Comparison of ENCODE assay signal across 9 cellular contexts in the genomic region with DNA sequence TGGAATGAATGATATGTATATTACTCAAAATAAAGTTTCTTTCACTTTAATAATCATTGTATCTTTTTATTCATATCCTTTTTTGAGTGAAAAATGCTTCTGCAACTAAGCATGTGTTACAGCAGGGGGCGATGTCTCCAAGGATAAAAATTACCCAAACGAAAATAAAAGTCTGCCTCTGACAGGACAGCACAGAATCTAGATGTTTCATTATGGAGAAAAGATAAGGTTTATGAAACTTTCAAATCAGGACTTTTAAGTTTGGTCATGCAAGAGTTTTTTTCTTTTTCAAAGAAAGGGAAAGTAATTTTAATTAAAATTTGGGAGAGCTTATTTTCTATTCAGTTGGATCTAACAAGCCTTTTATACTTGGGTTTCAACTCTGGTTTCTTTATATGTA. TPM values are rescaled to one million over a fixed set of nuclear protein-coding genes. Genes with fewer than 3 reads are reported as not detected.
A peak's percentile ranks its signal among the peaks of the same experiment; 100 is the strongest.
DNase-seq lines count a peak whose midpoint lies in the region; ATAC-seq, FAIRE-seq and TF ChIP-seq lines count a peak whose summit lies in the region.
"Had no signal": no experiment of that assay in that cellular context is flagged by ENCODE, and none has a peak within 500 bp of the region (broad histone marks: within the 10 kb centered on the region; RNA-seq: fewer than 3 reads in every experiment).

No MANE protein-coding gene starts in this region.

- no peak overlapping the region for H2AFZ ChIP-seq in ACC112 (ENCODE audit: low read length, unreplicated experiment)

- H3K4me1 ChIP-seq in ACC112 (ENCODE audit: control insufficient read depth, insufficient read depth, low read length, unreplicated experiment) (peaks cover 23% of the 10 kb centered on the region), Panc1 (ENCODE audit: control insufficient read depth, insufficient read depth, low read length) (peaks cover 22% of the 10 kb centered on the region), thyroid gland (peaks cover 18 to 24% of the 10 kb centered on the region in 2 donors)

- H3K27me3 ChIP-seq in ACC112 (ENCODE audit: insufficient read depth, low read length) (no peaks in the 10 kb centered on the region), Panc1 (ENCODE audit: control insufficient read depth, insufficient read depth, low read length) (no peaks in the 10 kb centered on the region), bronchial epithelial cell (ENCODE audit: control insufficient read depth, insufficient read depth, low read length) (no peaks in the 10 kb centered on the region), thyroid gland (no peaks in the 10 kb centered on the region)

- CTCF ChIA-PET in Panc1 (lab: Charles Lee): interaction anchor here (0.8 to 1.4 kb wide), 3 partner anchors 184 to 333 kb away, joined by 3 to 8 read pairs (median 5); no protein-coding TSS in a partner anchor

- no peaks in the 10 kb centered on the region; the same call in 1 of the 2 replicates for H3K36me3 ChIP-seq in ACC112 (ENCODE audit: insufficient read depth, low read length)
- H3K36me3 ChIP-seq in Panc1 (ENCODE audit: control insufficient read depth, insufficient read depth, low read length): peaks cover 3% of the 10 kb centered on the region; the same call in 1 of the 2 replicates
- H3K36me3 ChIP-seq in bronchial epithelial cell (ENCODE audit: control insufficient read depth, insufficient read depth, low read length): peaks cover 2% of the 10 kb centered on the region
- no peaks in the 10 kb centered on the region for H3K36me3 ChIP-seq in thyroid gland

- in situ Hi-C loops in Panc1 (cut with HindIII; ENCODE audit: low pct_unique_long_range_greater_than_20kb, low sequenced_read_pairs): no loop called here

- TF ChIP-seq CTCF in Panc1 (IDR thresholded peaks at IDR 0.05) (peak; percentile 75; the same call in 1 of the 2 replicates), bronchial epithelial cell (IDR thresholded peaks at IDR 0.05; ENCODE audit: insufficient read depth, low read length, severe bottlenecking) (peak; percentile 34), thyroid gland (IDR thresholded peaks at IDR 0.05) (peak; percentile 50 to 95 (median 80))

- H3K4me3 ChIP-seq in ACC112 (ENCODE audit: low read depth, low read length) (no peak overlapping the region), Panc1 (ENCODE audit: low read depth in 2 of 2, low read length in 2 of 2) (no peak overlapping the region), bronchial epithelial cell (ENCODE audit: low read depth, low read length) (no peak overlapping the region), thyroid gland (replicated peaks in 1 of 3) (no peak overlapping the region)
- H3K4me3 ChIP-seq: skin epidermis had no signal

- POLR2A ChIA-PET in Panc1 (lab: Charles Lee): interaction anchor here (0.6 to 1.3 kb wide), 3 partner anchors 95 to 417 kb away, joined by 3 to 6 read pairs (median 6); no protein-coding TSS in a partner anchor

- H3K27ac ChIP-seq in ACC112 (ENCODE audit: low read depth, low read length): peak overlapping the region; percentile 89
- H3K27ac ChIP-seq in Panc1 (ENCODE audit: low read length): peak overlapping the region; percentile 100
- H3K27ac ChIP-seq in thyroid gland: peak overlapping the region; percentile 37 to 79 (median 64)

- ATAC-seq in HG02973 (IDR thresholded peaks at IDR 0.05; ENCODE audit: unreplicated experiment): peak; percentile 55
- ATAC-seq in Panc1: peak; percentile 56; the same call in 1 of the 2 replicates
- no peak for ATAC-seq in GM19324 (IDR thresholded peaks at IDR 0.05; ENCODE audit: low FRiP score, unreplicated experiment)

- no peak for FAIRE-seq in bronchial epithelial cell (lab: Jason Lieb, UNC)

- intact Hi-C loops in Panc1 (cut with micrococcal nuclease; ENCODE audit: unreplicated experiment): loop anchor here (2.0 to 10.0 kb wide), 6 partner anchors 84 to 549 kb away; partner anchors contain the start of gene CAV1
- intact Hi-C loops in thyroid gland (cut with DNase I): loop anchor here (5.0 kb wide), 1 partner anchor 329 kb away; no protein-coding TSS in a partner anchor

- DNase-seq in EL (peak; percentile 69), Panc1 (ENCODE audit: low read depth, low spot score) (no peak), bronchial epithelial cell (ENCODE audit: low read depth) (peak; percentile 69), left kidney (ENCODE audit: low read depth, low spot score) (peak; percentile 68), thyroid gland (peak in 1 of 2 donors; percentile 27)

- H3K79me2 ChIP-seq in ACC112 (ENCODE audit: control insufficient read depth, insufficient read depth, low read length, unreplicated experiment): no peaks in the 10 kb centered on the region

- peaks cover 8% of the 10 kb centered on the region for H3K9me3 ChIP-seq in Panc1 (ENCODE audit: control insufficient read depth, insufficient read depth, low read depth, low read length)
- no peaks in the 10 kb centered on the region for H3K9me3 ChIP-seq in thyroid gland

- no peak for TF ChIP-seq POLR2A in thyroid gland (IDR thresholded peaks at IDR 0.05)

- 1% methylated on average over 2 of the region's 2 CpGs for WGBS in thyroid gland, 2 donors

- BruUV-seq in Panc1 (replicated peaks; lab: Mats Ljungman, UMichigan): no TSS peak

RNA-seq across cellular contexts. Expression of gene TES, which starts 48.4 kb away (rescaled TPM):
- total RNA-seq in Panc1 (2021; ENCODE audit: unreplicated experiment): 99.4 TPM
- polyA plus RNA-seq in Panc1 (2012; ENCODE audit: insufficient read length): 84.1 TPM
- 276 and 348 TPM in 2 replicates for total RNA-seq in bronchial epithelial cell
- 100 to 1,000 TPM; 148 to 177 (median 158) TPM for total RNA-seq in thyroid gland
